Comparison of ENCODE assay signal across 15 cellular contexts in genomic region chr5:65199988-65200668, GRCh38.
DNase-seq lines count a peak whose midpoint lies in the region; ATAC-seq, FAIRE-seq and TF ChIP-seq lines count a peak whose summit lies in the region.
"Had no signal": no experiment of that assay in that cellular context is flagged by ENCODE, and none has a peak within 500 bp of the region (broad histone marks: within the 10 kb centered on the region; RNA-seq: fewer than 3 reads in every experiment).

No MANE protein-coding gene starts in this region.

- in situ Hi-C loops in K562 (cut with MboI), result no loop called here

- H3K27me3 Mint-ChIP-seq in nephron progenitor cell (ENCODE audit: low read depth, poor library complexity), result no peaks in the 10 kb centered on the region

- no peak overlapping the region for H3K4me3 Mint-ChIP-seq in nephron progenitor cell
- H3K4me3 Mint-ChIP-seq: activated T-helper 17 cell treated with anti-CD3 and anti-CD28 coated beads, Interleukin-2, amount 50 U/mL, for 72 hours had no signal

- TF ChIP-seq RAD21 in A549 (conservative IDR thresholded peaks at IDR 0.05 in 1 of 2, IDR thresholded peaks at IDR 0.05 in 1 of 2) (no peak), K562 (CRISPR knock-in tag; conservative IDR thresholded peaks at IDR 0.05 in 1 of 2, IDR thresholded peaks at IDR 0.05 in 1 of 2) (no peak)

- ATAC-seq in A549 (no peak), K562 (no peak), GM21825 (IDR thresholded peaks at IDR 0.05; ENCODE audit: unreplicated experiment) (no peak), HG02970 (IDR thresholded peaks at IDR 0.05; ENCODE audit: low FRiP score, unreplicated experiment) (no peak)
- ATAC-seq: activated T-helper 17 cell treated with anti-CD3 and anti-CD28 coated beads, Interleukin-2, amount 50 U/mL, for 72 hours had no signal

- H3K4me3 ChIP-seq in A549 (no peak overlapping the region), K562 (no peak overlapping the region)
- H3K4me3 ChIP-seq: Peyer's patch, upper lobe of left lung had no signal

- TF ChIP-seq POLR2A in A549 (IDR thresholded peaks at IDR 0.05; ENCODE audit: low read length), result no peak
- no peak for TF ChIP-seq POLR2A in K562 (conservative IDR thresholded peaks at IDR 0.05)

- H3K79me2 ChIP-seq in K562 (ENCODE audit: control insufficient read depth, insufficient read depth, low read length), result no peaks in the 10 kb centered on the region

- H4K20me1 ChIP-seq in K562 (replicated peaks; ENCODE audit: control insufficient read depth, insufficient read depth, low read length), result no peaks in the 10 kb centered on the region

- FAIRE-seq in A549 (lab: Jason Lieb, UNC), result peak; percentile 59
- FAIRE-seq in K562 (lab: Jason Lieb, UNC), result no peak
- FAIRE-seq: GM19239 had no signal

- peaks cover 28% of the 10 kb centered on the region for H3K4me1 Mint-ChIP-seq in nephron progenitor cell
- H3K4me1 Mint-ChIP-seq: activated T-helper 17 cell treated with anti-CD3 and anti-CD28 coated beads, Interleukin-2, amount 50 U/mL, for 72 hours had no signal

- no peak overlapping the region for H2AFZ ChIP-seq in K562 (ENCODE audit: low read depth, low read length)

- H3K36me3 ChIP-seq in K562 (ENCODE audit: control insufficient read depth, insufficient read depth, low read length), result no peaks in the 10 kb centered on the region
- H3K36me3 ChIP-seq: Peyer's patch, upper lobe of left lung had no signal

- DNase-seq in A549 (ENCODE audit: low read depth in 1 of 2, low spot score in 1 of 2) (no peak), HS-5 (ENCODE audit: low read depth) (peak; percentile 75), K562 (ENCODE audit: extremely low read depth in 1 of 4, low spot score in 3 of 4) (no peak), glomerular visceral epithelial cell (ENCODE audit: extremely low spot score) (peak; percentile 47), DMS79 treated with DMSO at 0.1 percent for 48 hours (lab: John Stamatoyannopoulos, UW) (no peak), nephron progenitor cell (no peak)
- DNase-seq: activated CD4-positive, alpha-beta T cell treated with anti-CD3 and anti-CD28 coated beads, Interleukin-2, amount 50 U/mL, for 1 hour; DMS153; Peyer's patch; posterior cingulate gyrus; upper lobe of left lung had no signal

- H3K9me3 ChIP-seq in A549 (no peaks in the 10 kb centered on the region), K562 (replicated peaks; ENCODE audit: control insufficient read depth, insufficient read depth, low read depth, low read length) (no peaks in the 10 kb centered on the region)
- H3K9me3 ChIP-seq: Peyer's patch, upper lobe of left lung had no signal

- H3K36me3 Mint-ChIP-seq in nephron progenitor cell (ENCODE audit: low read depth), result peaks cover 18% of the 10 kb centered on the region

- no peak overlapping the region for H3K9ac ChIP-seq in K562 (ENCODE audit: insufficient read depth in 1 of 2, low read depth in 2 of 2, low read length in 2 of 2)

- H3K4me2 ChIP-seq in A549 (no peak overlapping the region), K562 (ENCODE audit: insufficient read depth, low read length) (no peak overlapping the region)

- H3K27ac ChIP-seq in A549 (no peak overlapping the region), K562 (ENCODE audit: extremely low read depth, low read depth, low read length) (no peak overlapping the region)
- H3K27ac ChIP-seq: Peyer's patch, upper lobe of left lung had no signal

- CTCF ChIA-PET in A549 (lab: Yijun Ruan, JAX) (interaction anchor here (1.1 kb wide), 1 partner anchor 10 kb away, joined by 4 read pairs; no protein-coding TSS in a partner anchor), K562 (lab: Yijun Ruan, JAX; ENCODE audit: low intra/inter-chr PET ratio) (no interaction called here)

- H3K27me3 ChIP-seq in K562 (ENCODE audit: control insufficient read depth in 2 of 2, insufficient read depth in 2 of 2, low read length in 2 of 2), result no peaks in the 10 kb centered on the region
- H3K27me3 ChIP-seq: Peyer's patch, upper lobe of left lung had no signal

- BruUV-seq in K562 (replicated peaks; lab: Mats Ljungman, UMichigan), result no TSS peak

- intact Hi-C loops in K562 (cut with micrococcal nuclease), result no loop called here

- no peak for TF ChIP-seq CTCF in A549 (IDR thresholded peaks at IDR 0.05)
- no peak for TF ChIP-seq CTCF in K562 (IDR thresholded peaks at IDR 0.05 in 2 of 3, conservative IDR thresholded peaks at IDR 0.05 in 1 of 3; ENCODE audit: insufficient read depth in 2 of 3, low read depth in 1 of 3, low read length in 3 of 3)
- TF ChIP-seq CTCF in nephron progenitor cell (IDR thresholded peaks at IDR 0.05), result no peak

- no peaks in the 10 kb centered on the region for H3K9me3 Mint-ChIP-seq in nephron progenitor cell
- H3K9me3 Mint-ChIP-seq: activated T-helper 17 cell treated with anti-CD3 and anti-CD28 coated beads, Interleukin-2, amount 50 U/mL, for 72 hours had no signal

- peaks cover 20% of the 10 kb centered on the region; the same call in 2 of the 3 replicates for H3K4me1 ChIP-seq in A549
- no peaks in the 10 kb centered on the region for H3K4me1 ChIP-seq in K562 (replicated peaks in 1 of 2; ENCODE audit: control insufficient read depth in 2 of 2, insufficient read depth in 2 of 2, low read length in 2 of 2)
- H3K4me1 ChIP-seq: Peyer's patch, upper lobe of left lung had no signal

- H3K9me1 ChIP-seq in K562 (ENCODE audit: control insufficient read depth, insufficient read depth, low read length), result no peaks in the 10 kb centered on the region

- H3K27ac Mint-ChIP-seq in nephron progenitor cell, result no peak overlapping the region
- H3K27ac Mint-ChIP-seq: activated T-helper 17 cell treated with anti-CD3 and anti-CD28 coated beads, Interleukin-2, amount 50 U/mL, for 72 hours had no signal

- POLR2A ChIA-PET in A549 (lab: Yijun Ruan, JAX) (no interaction called here), K562 (lab: Yijun Ruan, JAX) (no interaction called here)

- TF ChIP-seq EP300 in A549 (IDR thresholded peaks at IDR 0.05), result no peak
- TF ChIP-seq EP300 in K562 (IDR thresholded peaks at IDR 0.05; ENCODE audit: low read length), result no peak

- WGBS in A549 (ENCODE audit: missing lambda C conversion rate), result 18% methylated on average over 3 of the region's 3 CpGs
- WGBS in K562 (ENCODE audit: insufficient coverage, low coverage, missing lambda C conversion rate), result 0% methylated on average over 3 of the region's 3 CpGs

TF ChIP-seq in A549, 52 proteins besides CTCF, POLR2A, EP300 and RAD21:
- TF ChIP-seq BHLHE40 (IDR thresholded peaks at IDR 0.05; ENCODE audit: low read depth, low read length) (no peak), NPAS2 (CRISPR knock-in tag; IDR thresholded peaks at IDR 0.05; ENCODE audit: borderline replicate concordance) (no peak), TP53 (CRISPR knock-in tag; IDR thresholded peaks at IDR 0.05) (no peak), JUNB (IDR thresholded peaks at IDR 0.05) (no peak), CHD2 (IDR thresholded peaks at IDR 0.05; ENCODE audit: low read length, partially characterized antibody) (no peak), POLR2AphosphoS2 (conservative IDR thresholded peaks at IDR 0.05; ENCODE audit: low read length) (no peak), JUN (IDR thresholded peaks at IDR 0.05) (no peak), FOSB (CRISPR knock-in tag; IDR thresholded peaks at IDR 0.05) (no peak), ZNF302 (CRISPR knock-in tag; IDR thresholded peaks at IDR 0.05) (no peak), HOXA7 (CRISPR knock-in tag; IDR thresholded peaks at IDR 0.05) (no peak), HEYL (CRISPR knock-in tag; IDR thresholded peaks at IDR 0.05) (no peak)

TF ChIP-seq in K562, 482 proteins besides CTCF, POLR2A, EP300 and RAD21:
- TF ChIP-seq ARID1B (IDR thresholded peaks at IDR 0.05), result peak; percentile 31; the same call in 1 of the 2 replicates
- TF ChIP-seq JUND (IDR thresholded peaks at IDR 0.05; ENCODE audit: borderline replicate concordance, low read depth, low read length), result no peak
- TF ChIP-seq JUND (tag; IDR thresholded peaks at IDR 0.05; ENCODE audit: borderline replicate concordance, low read depth, low read length), result no peak
- peak; percentile 39 for TF ChIP-seq CBFA2T3 (IDR thresholded peaks at IDR 0.05)
TF ChIP-seq in K562: peak in this region for 2.

Comparison
In these comparisons a context has a peak if more than half of its experiments do, and no peak if none do; other contexts are left out.
1. DNase-seq: peak in HS-5 (single experiment) and glomerular visceral epithelial cell (single experiment); none in A549 (0 of 2), K562 (0 of 4), DMS79 treated with DMSO at 0.1 percent for 48 hours (single experiment) and nephron progenitor cell (single experiment).